Comparison of ENCODE assay signal across 9 cellular contexts in genomic region chr22:37674951-37675929, GRCh38. TPM values are rescaled to one million over a fixed set of nuclear protein-coding genes. Genes with fewer than 3 reads are reported as not detected.
DNase-seq lines count a peak whose midpoint lies in the region; ATAC-seq, FAIRE-seq and TF ChIP-seq lines count a peak whose summit lies in the region.
"Had no signal": no experiment of that assay in that cellular context is flagged by ENCODE, and none has a peak within 500 bp of the region (broad histone marks: within the 10 kb centered on the region; RNA-seq: fewer than 3 reads in every experiment).

Gene LGALS1 (plus strand): TSS chr22:37675636. CDS start chr22:37675703, 67 bp downstream.

- DNase-seq in COLO829 (ENCODE audit: low spot score) (peak; percentile 91), T-helper 1 cell (peak; percentile 40 to 88 (median 53)), astrocyte of the hippocampus (ENCODE audit: low read depth, low spot score) (peak; percentile 99), right cardiac atrium (peak; percentile 97 to 99 (median 98)), pulmonary artery endothelial cell (ENCODE audit: low read depth, low spot score) (peak; percentile 75), D721Med (ENCODE audit: insufficient read length, low spot score) (no peak)

- 3% methylated on average over 34 of the region's 34 CpGs for WGBS in right cardiac atrium

- no peaks in the 10 kb centered on the region for H3K36me3 ChIP-seq in KOPT-K1 (ENCODE audit: insufficient read depth, low read length)

- FAIRE-seq in D721Med (lab: Jason Lieb, UNC): no peak

- H3K27ac ChIP-seq in KOPT-K1 (ENCODE audit: low read depth, low read length, poor library complexity, severe bottlenecking) (peak within 1 kb of the TSS; percentile 96), right cardiac atrium (ENCODE audit: low read length) (peak within 1 kb of the TSS; percentile 98)

- peaks cover 4% of the 10 kb centered on the region for H3K4me1 ChIP-seq in right cardiac atrium (ENCODE audit: control insufficient read depth, insufficient read depth, low read length)

- no peaks in the 10 kb centered on the region for H3K27me3 ChIP-seq in right cardiac atrium (ENCODE audit: control insufficient read depth, insufficient read depth)

- TF ChIP-seq CTCF in D721Med (IDR thresholded peaks at IDR 0.05; ENCODE audit: insufficient read depth, missing control alignments): no peak

- no peaks in the 10 kb centered on the region for H3K9me3 ChIP-seq in KOPT-K1 (ENCODE audit: insufficient read depth, low read length, poor library complexity, severe bottlenecking)
- H3K9me3 ChIP-seq in right cardiac atrium (ENCODE audit: control insufficient read depth, low read length): no peaks in the 10 kb centered on the region

- ATAC-seq in GM21360 (IDR thresholded peaks at IDR 0.05; ENCODE audit: unreplicated experiment) (peak; percentile 41), right cardiac atrium (peak; percentile 91 to 92)

- H3K4me3 ChIP-seq in right cardiac atrium (ENCODE audit: low read length): peak within 1 kb of the TSS; percentile 91

- intact Hi-C loops in right cardiac atrium (cut with DNase I): no loop called here

RNA-seq across cellular contexts. Expression of gene LGALS1, which starts in this region (rescaled TPM):
- total RNA-seq in right cardiac atrium: 100 to 1,000 TPM; 438 to 693 (median 551) TPM
- 1,338 TPM for polyA plus RNA-seq in right cardiac atrium
- total RNA-seq in pulmonary artery endothelial cell: 4,833 and 7,629 TPM in 2 replicates
- polyA plus RNA-seq: neural cell had no signal
